26 cellular contexts compared by ENCODE assay signal in the genomic region with DNA sequence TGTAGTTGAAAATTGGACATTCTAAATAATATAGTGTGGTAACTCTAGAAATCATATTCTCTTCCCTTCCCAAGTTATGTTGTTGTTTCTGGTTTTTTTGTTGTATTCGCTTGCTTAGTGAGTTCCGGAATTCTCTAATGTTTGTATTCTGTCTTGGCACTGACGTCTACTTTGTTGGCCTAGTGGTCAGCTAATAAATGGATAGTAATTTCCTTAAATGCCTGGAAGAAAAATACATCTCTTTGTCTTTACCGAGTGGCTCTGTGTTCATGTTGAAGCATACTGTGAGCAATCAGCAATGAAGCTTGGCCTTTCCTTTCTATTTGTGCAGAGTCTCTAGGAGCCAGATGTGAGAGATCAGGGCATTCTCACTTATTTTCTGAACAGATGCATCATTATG.
DNase-seq lines count a peak whose midpoint lies in the region; FAIRE-seq and TF ChIP-seq lines count a peak whose summit lies in the region.
"Had no signal": no experiment of that assay in that cellular context is flagged by ENCODE, and none has a peak within 500 bp of the region (broad histone marks: within the 10 kb centered on the region; RNA-seq: fewer than 3 reads in every experiment).

No MANE protein-coding gene starts in this region.

- no peak for FAIRE-seq in astrocyte (lab: Jason Lieb, UNC)
- FAIRE-seq: A549, GM12892, RCC 7860 had no signal

- no peak overlapping the region for H2AFZ ChIP-seq in astrocyte (ENCODE audit: low read depth, low read length)
- H2AFZ ChIP-seq: GM23338 had no signal

- no peaks in the 10 kb centered on the region for H3K4me1 ChIP-seq in astrocyte (ENCODE audit: insufficient read depth, low read length)
- H3K4me1 ChIP-seq: A549, HAP-1 had no signal

- peak overlapping the region; percentile 20 for H3K9ac ChIP-seq in astrocyte (ENCODE audit: low read length)

- H3K36me3 Mint-ChIP-seq in HFFc6 (ENCODE audit: low read depth) (peaks cover 6% of the 10 kb centered on the region; the same call in 1 of the 2 replicates), astrocyte (ENCODE audit: low read depth, unreplicated experiment) (no peaks in the 10 kb centered on the region), osteocyte (ENCODE audit: unreplicated experiment) (no peaks in the 10 kb centered on the region)
- H3K36me3 Mint-ChIP-seq: CD4-positive, alpha-beta memory T cell; IgD-negative memory B cell had no signal

- no peaks in the 10 kb centered on the region for H3K27me3 ChIP-seq in astrocyte (ENCODE audit: insufficient read depth, low read length)

- no peak for TF ChIP-seq CTCF in HFFc6 (IDR thresholded peaks at IDR 0.05)
- no peak for TF ChIP-seq CTCF in astrocyte (IDR thresholded peaks at IDR 0.05; ENCODE audit: insufficient read depth, low read depth, low read length)
- TF ChIP-seq CTCF in osteocyte (IDR thresholded peaks at IDR 0.05), result no peak

- CTCF ChIA-PET in HEK293T (lab: Yijun Ruan, JAX), result no interaction called here

- no peaks in the 10 kb centered on the region for H3K9me3 ChIP-seq in astrocyte (ENCODE audit: insufficient read depth, low read depth, low read length)
- H3K9me3 ChIP-seq: A549, HAP-1 had no signal

- H3K79me2 ChIP-seq in astrocyte (ENCODE audit: insufficient read depth, low read length), result no peaks in the 10 kb centered on the region

- H3K4me2 ChIP-seq in astrocyte (ENCODE audit: low read length), result no peak overlapping the region
- H3K4me2 ChIP-seq: A549, GM23338 had no signal

- H3K9me3 Mint-ChIP-seq in HFFc6, result peaks cover 8% of the 10 kb centered on the region
- H3K9me3 Mint-ChIP-seq in astrocyte (ENCODE audit: unreplicated experiment), result peaks cover 1% of the 10 kb centered on the region
- peaks cover 7% of the 10 kb centered on the region for H3K9me3 Mint-ChIP-seq in osteocyte (ENCODE audit: unreplicated experiment)

- H3K4me3 Mint-ChIP-seq in HFFc6 (peak overlapping the region; percentile 58; the same call in 1 of the 2 replicates), astrocyte (ENCODE audit: unreplicated experiment) (no peak overlapping the region), osteocyte (ENCODE audit: unreplicated experiment) (no peak overlapping the region)
- H3K4me3 Mint-ChIP-seq: CD4-positive, alpha-beta memory T cell; GM23338; IgD-negative memory B cell had no signal

- no peak overlapping the region for H3K4me3 ChIP-seq in astrocyte (ENCODE audit: insufficient read depth, low read depth, low read length)
- H3K4me3 ChIP-seq: A549, GM23338, HAP-1, SK-N-MC had no signal

- peak overlapping the region; percentile 41 for H3K27ac ChIP-seq in astrocyte (ENCODE audit: low read depth, low read length)
- H3K27ac ChIP-seq: A549, HL-60, SK-N-MC had no signal

- no peaks in the 10 kb centered on the region for H3K27me3 Mint-ChIP-seq in HFFc6 (ENCODE audit: insufficient read depth)
- H3K27me3 Mint-ChIP-seq in astrocyte (ENCODE audit: low read depth, unreplicated experiment), result no peaks in the 10 kb centered on the region
- no peaks in the 10 kb centered on the region for H3K27me3 Mint-ChIP-seq in osteocyte (ENCODE audit: unreplicated experiment)
- H3K27me3 Mint-ChIP-seq: CD4-positive, alpha-beta memory T cell; IgD-negative memory B cell had no signal

- H3K4me1 Mint-ChIP-seq in HFFc6 (ENCODE audit: low read depth), result peaks cover 34% of the 10 kb centered on the region
- H3K4me1 Mint-ChIP-seq in astrocyte (ENCODE audit: low read depth, unreplicated experiment), result peaks cover 2% of the 10 kb centered on the region
- peaks cover 16% of the 10 kb centered on the region for H3K4me1 Mint-ChIP-seq in osteocyte (ENCODE audit: unreplicated experiment)
- H3K4me1 Mint-ChIP-seq: CD4-positive, alpha-beta memory T cell; GM23338; IgD-negative memory B cell had no signal

- DNase-seq in HFFc6 (no peak), astrocyte (ENCODE audit: low read depth) (no peak), dermis blood vessel endothelial cell (peak; percentile 53), osteocyte (ENCODE audit: extremely low spot score, unreplicated experiment) (no peak), HEK293T (ENCODE audit: extremely low spot score) (no peak), putamen (ENCODE audit: low spot score) (no peak)
- DNase-seq in stimulated activated CD4-positive, alpha-beta T cell treated with anti-CD3 and anti-CD28 coated beads, Interleukin-4, amount 100 ng/mL, for 4 hours, result no peak
- DNase-seq: C1 segment of cervical spinal cord; CD4-positive, alpha-beta memory T cell; DMS79 treated with DMSO at 0.1 percent for 48 hours; NCI-H1092; NCI-H1417 treated with DMSO at 0.1 percent for 48 hours; NCI-H187 treated with DMSO at 0.1 percent for 48 hours; NCI-H2171 treated with DMSO at 0.1 percent for 48 hours; NCI-H345; NCI-H510A treated with DMSO at 0.1 percent for 48 hours; NCI-H774; SIG-M5 had no signal

- H4K20me1 ChIP-seq in astrocyte (ENCODE audit: insufficient read depth, low read length), result no peaks in the 10 kb centered on the region

- H3K27ac Mint-ChIP-seq in HFFc6 (peak overlapping the region; percentile 63; the same call in 1 of the 2 replicates), astrocyte (ENCODE audit: unreplicated experiment) (no peak overlapping the region), osteocyte (ENCODE audit: unreplicated experiment) (peak overlapping the region; percentile 84)
- H3K27ac Mint-ChIP-seq: CD4-positive, alpha-beta memory T cell; GM23338; IgD-negative memory B cell had no signal

- no peaks in the 10 kb centered on the region for H3K36me3 ChIP-seq in astrocyte (ENCODE audit: insufficient read depth, low read length)
- H3K36me3 ChIP-seq: HAP-1 had no signal

- POLR2A ChIA-PET in HEK293T (lab: Yijun Ruan, JAX), result no interaction called here

TF ChIP-seq in HEK293T, 16 proteins besides CTCF, POLR2A, EP300 and RAD21:
- TF ChIP-seq LEF1 (IDR thresholded peaks at IDR 0.05; ENCODE audit: borderline replicate concordance) (no peak), TARDBP (IDR thresholded peaks at IDR 0.05) (no peak), ELF4 (IDR thresholded peaks at IDR 0.05) (no peak), FOXK2 (IDR thresholded peaks at IDR 0.05) (no peak), BHLHE40 (IDR thresholded peaks at IDR 0.05; ENCODE audit: borderline replicate concordance) (no peak), HDGF (IDR thresholded peaks at IDR 0.05; ENCODE audit: borderline replicate concordance) (no peak), ARNT (IDR thresholded peaks at IDR 0.05) (no peak), FOXA1 (IDR thresholded peaks at IDR 0.05) (no peak), ZNF384 (IDR thresholded peaks at IDR 0.05) (no peak), SP1 (IDR thresholded peaks at IDR 0.05) (no peak), NFRKB (IDR thresholded peaks at IDR 0.05) (no peak), L3MBTL2 (conservative IDR thresholded peaks at IDR 0.05) (no peak)
- TF ChIP-seq, protein P1, sequence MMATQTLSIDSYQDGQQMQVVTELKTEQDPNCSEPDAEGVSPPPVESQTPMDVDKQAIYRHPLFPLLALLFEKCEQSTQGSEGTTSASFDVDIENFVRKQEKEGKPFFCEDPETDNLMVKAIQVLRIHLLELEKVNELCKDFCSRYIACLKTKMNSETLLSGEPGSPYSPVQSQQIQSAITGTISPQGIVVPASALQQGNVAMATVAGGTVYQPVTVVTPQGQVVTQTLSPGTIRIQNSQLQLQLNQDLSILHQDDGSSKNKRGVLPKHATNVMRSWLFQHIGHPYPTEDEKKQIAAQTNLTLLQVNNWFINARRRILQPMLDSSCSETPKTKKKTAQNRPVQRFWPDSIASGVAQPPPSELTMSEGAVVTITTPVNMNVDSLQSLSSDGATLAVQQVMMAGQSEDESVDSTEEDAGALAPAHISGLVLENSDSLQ (IDR thresholded peaks at IDR 0.05), result no peak
TF ChIP-seq in HEK293T: peak in this region for 0.
